ENCODE assay signal across 8 cellular contexts in genomic region chr7:134750083-134751062, GRCh38. TPM values are rescaled to one million over a fixed set of nuclear protein-coding genes. Genes with fewer than 3 reads are reported as not detected.
DNase-seq lines count a peak whose midpoint lies in the region; ATAC-seq and TF ChIP-seq lines count a peak whose summit lies in the region.

No MANE protein-coding gene starts in this region.

- H3K4me3 ChIP-seq in lower lobe of right lung: no peak overlapping the region

- peak; percentile 80 for TF ChIP-seq CTCF in lower lobe of right lung (IDR thresholded peaks at IDR 0.05)

- no peak overlapping the region for H3K27ac ChIP-seq in lower lobe of right lung

- peak; percentile 19 for DNase-seq in NCI-H1694 (lab: John Stamatoyannopoulos, UW)
- DNase-seq in NCI-H1694 treated with DMSO at 0.1 percent for 48 hours (lab: John Stamatoyannopoulos, UW): no peak
- peak; percentile 56 for DNase-seq in HK-2 (ENCODE audit: unreplicated experiment)
- peak; percentile 26 to 65 (median 42) for DNase-seq in activated CD4-positive, CD25-positive, alpha-beta regulatory T cell (lab: John Stamatoyannopoulos, UW)
- DNase-seq in central memory CD4-positive, alpha-beta T cell: peak; percentile 53
- DNase-seq in lower lobe of right lung: no peak
- DNase-seq in stimulated activated CD8-positive, alpha-beta memory T cell treated with anti-CD3 and anti-CD28 coated beads, Interleukin-4, amount 100 ng/mL, for 1 hour (ENCODE audit: low read depth in 2 of 2, low spot score in 1 of 2): peak; percentile 18 to 40
- no peak for DNase-seq in foreskin melanocyte

- H3K4me1 ChIP-seq in lower lobe of right lung: no peaks in the 10 kb centered on the region

- no peaks in the 10 kb centered on the region for H3K27me3 ChIP-seq in lower lobe of right lung (ENCODE audit: low read depth)

- intact Hi-C loops in lower lobe of right lung (cut with DNase I): no loop called here

- peak; percentile 83 to 84 for ATAC-seq in lower lobe of right lung

- no peaks in the 10 kb centered on the region for H3K9me3 ChIP-seq in lower lobe of right lung

- H3K36me3 ChIP-seq in lower lobe of right lung: no peaks in the 10 kb centered on the region

RNA-seq across cellular contexts. Expression of gene CALD1, which starts 29.1 kb away (rescaled TPM):
- total RNA-seq in lower lobe of right lung: 140 TPM

Comparison
In these comparisons a context has a peak if more than half of its experiments do, and no peak if none do; other contexts are left out.
1. DNase-seq: peak in NCI-H1694 (single experiment), HK-2 (single experiment), activated CD4-positive, CD25-positive, alpha-beta regulatory T cell (4 of 4), central memory CD4-positive, alpha-beta T cell (single experiment) and stimulated activated CD8-positive, alpha-beta memory T cell treated with anti-CD3 and anti-CD28 coated beads, Interleukin-4, amount 100 ng/mL, for 1 hour (2 of 2); none in NCI-H1694 treated with DMSO at 0.1 percent for 48 hours (single experiment), lower lobe of right lung (single experiment) and foreskin melanocyte (single experiment).